Comparison of ENCODE assay signal across 8 cellular contexts in the genomic region with DNA sequence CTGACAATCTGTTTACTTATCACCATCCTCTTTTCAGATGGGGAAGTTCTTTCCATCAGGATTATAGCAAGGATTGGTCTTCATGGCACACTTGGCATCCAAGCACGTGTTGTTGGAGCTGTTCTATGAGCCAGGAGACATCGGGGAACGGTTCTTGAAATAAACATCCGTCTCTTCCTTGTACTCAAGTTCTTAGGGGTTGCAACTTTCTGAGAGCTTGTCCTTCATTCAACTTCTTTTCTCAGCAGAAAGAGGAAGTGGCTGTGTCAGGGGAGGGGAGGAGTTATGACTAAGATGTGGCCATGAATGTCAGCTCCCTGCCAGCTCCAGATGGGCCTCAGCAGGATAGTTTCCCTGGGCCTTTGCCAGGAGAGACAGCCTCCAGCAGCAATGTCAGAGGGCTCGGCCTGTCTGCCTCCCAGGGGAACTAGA. TPM values are rescaled to one million over a fixed set of nuclear protein-coding genes. Genes with fewer than 3 reads are reported as not detected.
DNase-seq lines count a peak whose midpoint lies in the region; ATAC-seq and TF ChIP-seq lines count a peak whose summit lies in the region.
"Not testable (repeated sequence)": the region's sequence is repeated elsewhere in the genome, so short reads cannot be mapped to it uniquely, and the experiment has no call there.

No MANE protein-coding gene starts in this region.

- ATAC-seq in GM21528 (IDR thresholded peaks at IDR 0.05; ENCODE audit: low FRiP score, unreplicated experiment) (peak; percentile 76), HG03342 (IDR thresholded peaks at IDR 0.05; ENCODE audit: unreplicated experiment) (peak; percentile 81)

- H3K4me1 Mint-ChIP-seq in activated CD4-positive, alpha-beta memory T cell treated with anti-CD3 and anti-CD28 coated beads for 36 hours (ENCODE audit: low read depth), result not testable (repeated sequence)

- 17 to 31% methylated on average over 4 of the region's 5 CpGs for WGBS in testis, 2 donors

- not testable (repeated sequence) for H3K36me3 Mint-ChIP-seq in activated CD4-positive, alpha-beta memory T cell treated with anti-CD3 and anti-CD28 coated beads for 36 hours

- not testable (repeated sequence) for H3K4me1 ChIP-seq in testis

- DNase-seq in ELR (ENCODE audit: low read depth) (peak; percentile 75), NCI-H69 (lab: John Stamatoyannopoulos, UW) (peak; percentile 63), erythroblast (lab: John Stamatoyannopoulos, UW) (peak; percentile 53 to 64), midbrain (lab: John Stamatoyannopoulos, UW) (peak; percentile 4), testis (peak; percentile 84)
- DNase-seq in activated CD4-positive, alpha-beta memory T cell treated with anti-CD3 and anti-CD28 coated beads for 36 hours, result peak; percentile 49

- not testable (repeated sequence) for H3K9me3 ChIP-seq in testis

- CTCF ChIA-PET in activated CD4-positive, alpha-beta memory T cell treated with anti-CD3 and anti-CD28 coated beads for 36 hours (lab: Charles Lee), result not testable (repeated sequence)

- H3K27ac ChIP-seq in testis, result not testable (repeated sequence)

- TF ChIP-seq POLR2A in erythroblast (IDR thresholded peaks at IDR 0.05; ENCODE audit: low read length); testis (IDR thresholded peaks at IDR 0.05): not testable (repeated sequence)

- intact Hi-C loops in activated CD4-positive, alpha-beta memory T cell treated with anti-CD3 and anti-CD28 coated beads for 36 hours (cut with micrococcal nuclease); testis (cut with DNase I; ENCODE audit: low total_unique reads): not testable (repeated sequence)

- not testable (repeated sequence) for H3K4me3 Mint-ChIP-seq in activated CD4-positive, alpha-beta memory T cell treated with anti-CD3 and anti-CD28 coated beads for 36 hours

- TF ChIP-seq CTCF in testis (IDR thresholded peaks at IDR 0.05), result not testable (repeated sequence)

- H3K27ac Mint-ChIP-seq in activated CD4-positive, alpha-beta memory T cell treated with anti-CD3 and anti-CD28 coated beads for 36 hours, result peak overlapping the region; percentile 81

- not testable (repeated sequence) for H3K36me3 ChIP-seq in testis (ENCODE audit: low read depth, missing control alignments)

- H3K27me3 Mint-ChIP-seq in activated CD4-positive, alpha-beta memory T cell treated with anti-CD3 and anti-CD28 coated beads for 36 hours, result not testable (repeated sequence)

- H3K4me3 ChIP-seq in testis, result not testable (repeated sequence)

- not testable (repeated sequence) for H3K27me3 ChIP-seq in testis

- POLR2A ChIA-PET in activated CD4-positive, alpha-beta memory T cell treated with anti-CD3 and anti-CD28 coated beads for 36 hours (lab: Charles Lee), result not testable (repeated sequence)

- not testable (repeated sequence) for H3K9me3 Mint-ChIP-seq in activated CD4-positive, alpha-beta memory T cell treated with anti-CD3 and anti-CD28 coated beads for 36 hours

RNA-seq across cellular contexts. Expression of a gene that starts 15.9 kb away (rescaled TPM):
- 10 to 100 TPM; 15.9 to 16.5 TPM for total RNA-seq in activated CD4-positive, alpha-beta memory T cell treated with anti-CD3 and anti-CD28 coated beads for 36 hours
- 100 to 1,000 TPM; 200 to 239 TPM for total RNA-seq in testis
- 65.1 TPM for polyA plus RNA-seq in testis (ENCODE audit: insufficient read depth, low read depth, low replicate concordance)

RNA-seq across cellular contexts. Expression of a gene that starts 20.8 kb away (rescaled TPM):
- 10 to 100 TPM; 19.4 to 20.4 TPM for total RNA-seq in activated CD4-positive, alpha-beta memory T cell treated with anti-CD3 and anti-CD28 coated beads for 36 hours
- 1 to 10 TPM; 1.7 to 3.5 TPM for total RNA-seq in testis
- polyA plus RNA-seq in testis (ENCODE audit: insufficient read depth, low read depth, low replicate concordance), result 2.0 TPM

RNA-seq across cellular contexts. Expression of a gene that starts 36.1 kb away (rescaled TPM):
- total RNA-seq in activated CD4-positive, alpha-beta memory T cell treated with anti-CD3 and anti-CD28 coated beads for 36 hours, result under 1 TPM; 0.81 to 0.87 TPM
- 1 to 10 TPM; 1.8 to 2.3 TPM for total RNA-seq in testis
- 2.8 TPM for polyA plus RNA-seq in testis (ENCODE audit: insufficient read depth, low read depth, low replicate concordance)

Comparison
In these comparisons a context has a peak if more than half of its experiments do, and no peak if none do; other contexts are left out.
1. DNase-seq: peak in every context shown above with its lines; median percentile 84 in testis; 75 in ELR; 63 in NCI-H69; 58 in erythroblast; 49 in activated CD4-positive, alpha-beta memory T cell treated with anti-CD3 and anti-CD28 coated beads for 36 hours; 4 in midbrain.
2. RNA of a gene that starts 15.9 kb away (total RNA-seq): 200 to 239 TPM in testis; 15.9 to 16.5 TPM in activated CD4-positive, alpha-beta memory T cell treated with anti-CD3 and anti-CD28 coated beads for 36 hours; every median in the first group is over 10 times any median in the second.
3. RNA of a gene that starts 20.8 kb away (total RNA-seq): 19.4 to 20.4 TPM in activated CD4-positive, alpha-beta memory T cell treated with anti-CD3 and anti-CD28 coated beads for 36 hours; 1.7 to 3.5 TPM in testis; every median in the first group is over 4 times any median in the second.